In genomic region chr22:50626856-50627451, GRCh38 we compare ENCODE assay signal across 6 cellular contexts. TPM values are rescaled to one million over a fixed set of nuclear protein-coding genes. Genes with fewer than 3 reads are reported as not detected.
A peak's percentile ranks its signal among the peaks of the same experiment; 100 is the strongest.
DNase-seq lines count a peak whose midpoint lies in the region; ATAC-seq and TF ChIP-seq lines count a peak whose summit lies in the region.

No MANE protein-coding gene starts in this region.

- no peak for DNase-seq in GM23248
- peak in 2 of 4 donors; percentile 18 to 34 for DNase-seq in body of pancreas
- no peak for DNase-seq in NCI-H2029 treated with DMSO at 0.1 percent for 48 hours (lab: John Stamatoyannopoulos, UW)
- DNase-seq in GOT3 (lab: John Stamatoyannopoulos, UW), result no peak
- no peak for DNase-seq in GF-D8 (lab: John Stamatoyannopoulos, UW)

- peak overlapping the region; percentile 80 for H3K4me2 ChIP-seq in GM23248 (ENCODE audit: unreplicated experiment)

- H3K4me3 ChIP-seq in GM23248 (peak overlapping the region; percentile 75), body of pancreas (peak overlapping the region; percentile 59 to 76)

- no peak overlapping the region for H3K27ac ChIP-seq in GM23248
- H3K27ac ChIP-seq in body of pancreas, result peak overlapping the region in 3 of 4 donors; percentile 55 to 83 (median 77)

- H3K79me2 ChIP-seq in GM23248 (ENCODE audit: insufficient read depth), result no peaks in the 10 kb centered on the region

- peak overlapping the region; percentile 70 for H3K9ac ChIP-seq in GM23248

- peaks cover 3% of the 10 kb centered on the region; the same call in 1 of the 2 replicates for H3F3A ChIP-seq in GM23248 (ENCODE audit: insufficient read depth)

- intact Hi-C loops in body of pancreas (cut with DNase I), result no loop called here

- H3K27me3 ChIP-seq in GM23248 (replicated peaks; ENCODE audit: insufficient read depth), result no peaks in the 10 kb centered on the region
- no peaks in the 10 kb centered on the region for H3K27me3 ChIP-seq in body of pancreas

- no peaks in the 10 kb centered on the region for H3K36me3 Mint-ChIP-seq in nephron (ENCODE audit: low read depth)

- H3K4me1 Mint-ChIP-seq in nephron, result peaks cover 23% of the 10 kb centered on the region

- no peaks in the 10 kb centered on the region for H3K9me3 Mint-ChIP-seq in nephron

- H3K36me3 ChIP-seq in GM23248 (ENCODE audit: low read depth) (no peaks in the 10 kb centered on the region), body of pancreas (replicated peaks in 1 of 2; ENCODE audit: insufficient read depth in 1 of 2, low read depth in 2 of 2) (no peaks in the 10 kb centered on the region)

- H3K9me3 ChIP-seq in GM23248 (ENCODE audit: low read depth) (no peaks in the 10 kb centered on the region), body of pancreas (no peaks in the 10 kb centered on the region)

- H3K4me3 Mint-ChIP-seq in nephron, result peak overlapping the region; percentile 78 to 84 (median 81)

- H4K20me1 ChIP-seq in GM23248 (ENCODE audit: insufficient read depth), result no peaks in the 10 kb centered on the region

- in situ Hi-C loops in GM23248 (cut with MboI), result no loop called here

- no peak overlapping the region for H3K27ac Mint-ChIP-seq in nephron

- no peak for TF ChIP-seq POLR2A in body of pancreas (IDR thresholded peaks at IDR 0.05)

- 81 to 84% methylated on average over 24 to 32 of the region's 32 CpGs for whole genome bisulfite sequencing in GM23248 (ENCODE audit: low coverage in 1 of 2, low lambda C conversion rate in 2 of 2, missing lambda C conversion rate in 2 of 2), 2 experiments
- WGBS in body of pancreas, 2 donors, result 74 to 89% methylated on average over 21 to 31 of the region's 32 CpGs

- peak overlapping the region; percentile 73 for H2AFZ ChIP-seq in GM23248

- no peaks in the 10 kb centered on the region for H3K9me2 ChIP-seq in GM23248 (ENCODE audit: insufficient read depth)

- TF ChIP-seq CTCF in body of pancreas (IDR thresholded peaks at IDR 0.05) (no peak), nephron (IDR thresholded peaks at IDR 0.05; ENCODE audit: unreplicated experiment in 3 of 3) (no peak)

- no peak for ATAC-seq in body of pancreas

- peaks cover 13% of the 10 kb centered on the region for H3K27me3 Mint-ChIP-seq in nephron (ENCODE audit: low read depth)

- H3K4me1 ChIP-seq in GM23248 (ENCODE audit: insufficient read depth) (peaks cover 4% of the 10 kb centered on the region), body of pancreas (peaks cover 35% of the 10 kb centered on the region)

RNA-seq across cellular contexts. Expression of gene ARSA, which starts 1.0 kb away (rescaled TPM):
- total RNA-seq in GM23248 (2014; rRNA removed; shearing (Covaris generic)), result 59.6 and 59.7 TPM in 2 replicates
- polyA plus RNA-seq in GM23248 (2016; fragmentation: Nextera tagmentation; extraction: Ambion mirVana), result 31.7 and 32.9 TPM in 2 replicates
- total RNA-seq in body of pancreas, result 10 to 100 TPM; 47.0 to 84.7 TPM

RNA-seq across cellular contexts. Expression of gene MAPK8IP2, which starts 26.4 kb away (rescaled TPM):
- 0.38 TPM in 1 of 2 replicates, not detected in the other for total RNA-seq in GM23248 (2014; rRNA removed; shearing (Covaris generic))
- polyA plus RNA-seq in GM23248 (2016; fragmentation: Nextera tagmentation; extraction: Ambion mirVana), result 0.06 and 0.09 TPM in 2 replicates
- 1 to 10 TPM; 2.9 to 3.6 TPM for total RNA-seq in body of pancreas

RNA-seq across cellular contexts. Expression of gene CHKB, which starts 44.3 kb away (rescaled TPM):
- 38.7 and 41.3 TPM in 2 replicates for total RNA-seq in GM23248 (2014; rRNA removed; shearing (Covaris generic))
- polyA plus RNA-seq in GM23248 (2016; fragmentation: Nextera tagmentation; extraction: Ambion mirVana), result 30.7 and 41.7 TPM in 2 replicates
- 100 to 1,000 TPM in 1 of 2 donors, 10 to 100 TPM in 1; 43.3 to 122 TPM for total RNA-seq in body of pancreas

RNA-seq across cellular contexts. Expression of gene SHANK3, which starts 45.7 kb away (rescaled TPM):
- 0.51 and 0.97 TPM in 2 replicates for total RNA-seq in GM23248 (2014; rRNA removed; shearing (Covaris generic))
- 0.08 and 0.10 TPM in 2 replicates for polyA plus RNA-seq in GM23248 (2016; fragmentation: Nextera tagmentation; extraction: Ambion mirVana)
- total RNA-seq in body of pancreas, result 10 to 100 TPM in 1 of 2 donors, 1 to 10 TPM in 1; 6.0 to 15.5 TPM

RNA-seq across cellular contexts. Expression of gene CPT1B, which starts 48.7 kb away (rescaled TPM):
- total RNA-seq in GM23248 (2014; rRNA removed; shearing (Covaris generic)), result 1.6 and 2.9 TPM in 2 replicates
- 1.0 and 1.3 TPM in 2 replicates for polyA plus RNA-seq in GM23248 (2016; fragmentation: Nextera tagmentation; extraction: Ambion mirVana)
- 10 to 100 TPM in 1 of 2 donors, 1 to 10 TPM in 1; 8.3 to 34.9 TPM for total RNA-seq in body of pancreas
